Comparison of ENCODE assay signal across 33 cellular contexts in genomic region chr12:12590961-12591360, GRCh38.
"Had no signal": no experiment of that assay in that cellular context is flagged by ENCODE, and none has a peak within 500 bp of the region (broad histone marks: within the 10 kb centered on the region; RNA-seq: fewer than 3 reads in every experiment).

No MANE protein-coding gene starts in this region.

- DNase-seq: activated B cell treated with CpG ODN at 0.5 μM for 24 hours; activated CD4-positive, alpha-beta T cell treated with anti-CD3 and anti-CD28 coated beads for 48 hours; activated CD4-positive, alpha-beta T cell treated with anti-CD3 and anti-CD28 coated beads, Interleukin-2, amount 50 U/mL, for 1 hour; activated CD4-positive, alpha-beta T cell treated with anti-CD3 and anti-CD28 coated beads, Interleukin-2, amount 50 U/mL, for 48 hours; activated CD8-positive, alpha-beta memory T cell treated with anti-CD3 and anti-CD28 coated beads for 24 hours; activated CD8-positive, alpha-beta T cell treated with anti-CD3 and anti-CD28 coated beads for 36 hours; activated effector memory CD4-positive, alpha-beta T cell treated with Interleukin-2 at 50 U/mL for 16 hours; activated gamma-delta T cell treated with Interleukin-2 at 50 U/mL for 16 hours; activated naive CD4-positive, alpha-beta T cell treated with Interleukin-2 at 50 U/mL for 16 hours; activated naive CD8-positive, alpha-beta T cell treated with anti-CD3 and anti-CD28 coated beads for 36 hours; activated naive CD8-positive, alpha-beta T cell treated with anti-CD3 and anti-CD28 coated beads, Interleukin-2, amount 50 U/mL, for 24 hours; activated T-cell treated with anti-CD3 and anti-CD28 coated beads, Interleukin-2, amount 50 U/mL, for 4 hours; amygdala; aorta; body of pancreas; central memory CD4-positive, alpha-beta T cell; cerebellar nuclear complex; colonic mucosa; effector CD8-positive, alpha-beta T cell; foreskin keratinocyte; gastrocnemius medialis; glutamatergic neuron; heart left ventricle; T-helper 17 cell; T1000; WERI-Rb-1 had no signal

- H3K4me1 ChIP-seq: body of pancreas, esophagus muscularis mucosa, gastrocnemius medialis, heart left ventricle had no signal

- H3K9me3 ChIP-seq: adrenal gland, body of pancreas, colonic mucosa, esophagus muscularis mucosa, gastrocnemius medialis, heart left ventricle had no signal

- H3K4me3 ChIP-seq: adrenal gland, body of pancreas, cardiac muscle cell, colonic mucosa, esophagus muscularis mucosa, gastrocnemius medialis, heart left ventricle had no signal

- H3K27ac Mint-ChIP-seq: activated B cell treated with CpG ODN at 0.5 μM for 24 hours; activated CD8-positive, alpha-beta T cell treated with anti-CD3 and anti-CD28 coated beads for 36 hours; activated naive CD4-positive, alpha-beta T cell treated with anti-CD3 and anti-CD28 coated beads, Interleukin-2, amount 50 U/mL, for 24 hours; activated naive CD8-positive, alpha-beta T cell treated with anti-CD3 and anti-CD28 coated beads for 36 hours; activated naive CD8-positive, alpha-beta T cell treated with anti-CD3 and anti-CD28 coated beads, Interleukin-2, amount 50 U/mL, for 24 hours; activated T-helper 17 cell treated with anti-CD3 and anti-CD28 coated beads, Interleukin-2, amount 50 U/mL, for 72 hours; T-helper 17 cell; T-helper 2 cell treated with Interferon-gamma antibody and Interleukin-4, amounts not matched to agents 5 μg/mL and 100 μg/mL, for 36 hours had no signal

- H3K27me3 ChIP-seq: adrenal gland, body of pancreas, cardiac muscle cell, colonic mucosa, esophagus muscularis mucosa, foreskin keratinocyte, gastrocnemius medialis, heart left ventricle had no signal

- H3K36me3 Mint-ChIP-seq: activated naive CD4-positive, alpha-beta T cell treated with anti-CD3 and anti-CD28 coated beads, Interleukin-2, amount 50 U/mL, for 24 hours; activated naive CD8-positive, alpha-beta T cell treated with anti-CD3 and anti-CD28 coated beads for 36 hours had no signal

- H3K4me3 Mint-ChIP-seq: activated B cell treated with CpG ODN at 0.5 μM for 24 hours; activated CD8-positive, alpha-beta T cell treated with anti-CD3 and anti-CD28 coated beads for 36 hours; activated naive CD4-positive, alpha-beta T cell treated with anti-CD3 and anti-CD28 coated beads, Interleukin-2, amount 50 U/mL, for 24 hours; activated naive CD8-positive, alpha-beta T cell treated with anti-CD3 and anti-CD28 coated beads for 36 hours; activated naive CD8-positive, alpha-beta T cell treated with anti-CD3 and anti-CD28 coated beads, Interleukin-2, amount 50 U/mL, for 24 hours; activated T-cell treated with anti-CD3 and anti-CD28 coated beads, Interleukin-2, amount 50 U/mL, for 4 hours; activated T-helper 17 cell treated with anti-CD3 and anti-CD28 coated beads, Interleukin-2, amount 50 U/mL, for 72 hours; T-helper 17 cell; T-helper 2 cell treated with Interferon-gamma antibody and Interleukin-4, amounts not matched to agents 5 μg/mL and 100 μg/mL, for 36 hours had no signal

- ATAC-seq: activated CD4-positive, CD25-positive, alpha-beta regulatory T cell treated with anti-CD3 and anti-CD28 coated beads, Interleukin-2, amount 50 U/mL, for 24 hours; activated CD8-positive, alpha-beta T cell treated with anti-CD3 and anti-CD28 coated beads for 36 hours; activated naive CD8-positive, alpha-beta T cell treated with anti-CD3 and anti-CD28 coated beads, Interleukin-2, amount 50 U/mL, for 24 hours; activated T-cell treated with anti-CD3 and anti-CD28 coated beads, Interleukin-2, amount 50 U/mL, for 4 hours; activated T-helper 17 cell treated with anti-CD3 and anti-CD28 coated beads, Interleukin-2, amount 50 U/mL, for 72 hours; body of pancreas; foreskin keratinocyte; gastrocnemius medialis; heart left ventricle; T-helper 17 cell had no signal

- H3K9me3 Mint-ChIP-seq: activated B cell treated with CpG ODN at 0.5 μM for 24 hours; activated CD8-positive, alpha-beta T cell treated with anti-CD3 and anti-CD28 coated beads for 36 hours; activated naive CD4-positive, alpha-beta T cell treated with anti-CD3 and anti-CD28 coated beads, Interleukin-2, amount 50 U/mL, for 24 hours; activated naive CD8-positive, alpha-beta T cell treated with anti-CD3 and anti-CD28 coated beads for 36 hours; activated naive CD8-positive, alpha-beta T cell treated with anti-CD3 and anti-CD28 coated beads, Interleukin-2, amount 50 U/mL, for 24 hours; activated T-cell treated with anti-CD3 and anti-CD28 coated beads, Interleukin-2, amount 50 U/mL, for 4 hours; T-helper 2 cell treated with Interferon-gamma antibody and Interleukin-4, amounts not matched to agents 5 μg/mL and 100 μg/mL, for 36 hours had no signal

- H3K27ac ChIP-seq: adrenal gland, body of pancreas, cardiac muscle cell, colonic mucosa, esophagus muscularis mucosa, foreskin keratinocyte, gastrocnemius medialis, heart left ventricle, WERI-Rb-1 had no signal

- H3K36me3 ChIP-seq: adrenal gland, cardiac muscle cell, colonic mucosa, esophagus muscularis mucosa, gastrocnemius medialis, heart left ventricle, WERI-Rb-1 had no signal

- H3K27me3 Mint-ChIP-seq: activated naive CD4-positive, alpha-beta T cell treated with anti-CD3 and anti-CD28 coated beads, Interleukin-2, amount 50 U/mL, for 24 hours; activated T-helper 17 cell treated with anti-CD3 and anti-CD28 coated beads, Interleukin-2, amount 50 U/mL, for 72 hours; T-helper 17 cell had no signal

- H3K4me1 Mint-ChIP-seq: activated B cell treated with CpG ODN at 0.5 μM for 24 hours; activated naive CD4-positive, alpha-beta T cell treated with anti-CD3 and anti-CD28 coated beads, Interleukin-2, amount 50 U/mL, for 24 hours had no signal
